Comparison of ENCODE assay signal across 24 cellular contexts in genomic region chr10:30915141-30915540, GRCh38.
A peak's percentile ranks its signal among the peaks of the same experiment; 100 is the strongest.
DNase-seq lines count a peak whose midpoint lies in the region; ATAC-seq and TF ChIP-seq lines count a peak whose summit lies in the region.
"Had no signal": no experiment of that assay in that cellular context is flagged by ENCODE, and none has a peak within 500 bp of the region (broad histone marks: within the 10 kb centered on the region; RNA-seq: fewer than 3 reads in every experiment).

No MANE protein-coding gene starts in this region.

- H3K4me3 ChIP-seq in breast epithelium (no peak overlapping the region), SK-N-MC (peak overlapping the region; percentile 22; the same call in 1 of the 2 replicates), vagina (no peak overlapping the region)
- H3K4me3 ChIP-seq: GM23338 had no signal

- peak; percentile 42 for DNase-seq in MCF 10A (ENCODE audit: unreplicated experiment)
- no peak for DNase-seq in breast epithelium (ENCODE audit: low spot score in 2 of 2)
- no peak for DNase-seq in SK-N-MC (ENCODE audit: low read depth, low spot score)
- DNase-seq in fibroblast of peridontal ligament (ENCODE audit: extremely low read depth): peak; percentile 69
- DNase-seq in vagina (ENCODE audit: extremely low spot score in 2 of 2): no peak
- no peak for DNase-seq in DMS79 treated with DMSO at 0.1 percent for 48 hours (lab: John Stamatoyannopoulos, UW)
- no peak for DNase-seq in activated T-helper 1 cell treated with anti-CD3 and anti-CD28 coated beads, Interleukin-12 subunit alpha, Interleukin-12 subunit beta, Interleukin-2, Interleukin-4 antibody, amounts not matched to agents 30 ng/mL and 10 ng/mL and 1 ng/mL, durations not matched to agents 14 hours and 24 hours and 36 hours (ENCODE audit: low spot score)
- DNase-seq: activated naive CD4-positive, alpha-beta T cell treated with anti-CD3 and anti-CD28 coated beads for 36 hours; activated T-cell treated with anti-CD3 and anti-CD28 coated beads, Interleukin-2, amount 50 U/mL, for 48 hours; BE2C; central memory CD4-positive, alpha-beta T cell; DMS53; left ventricle myocardium superior; naive thymus-derived CD8-positive, alpha-beta T cell; NCI-H1092 treated with DMSO at 0.1 percent for 48 hours; NCI-H1930; NCI-H2227 treated with DMSO at 0.1 percent for 48 hours; retina; stimulated activated CD4-positive, alpha-beta T cell treated with anti-CD3 and anti-CD28 coated beads, Interleukin-4, amount 100 ng/mL, for 1 hour had no signal

- no peaks in the 10 kb centered on the region for H3K27me3 Mint-ChIP-seq in MCF 10A (ENCODE audit: insufficient read depth, unreplicated experiment)
- no peaks in the 10 kb centered on the region for H3K27me3 Mint-ChIP-seq in activated T-helper 1 cell treated with anti-CD3 and anti-CD28 coated beads, Interleukin-12 subunit alpha, Interleukin-12 subunit beta, Interleukin-2, Interleukin-4 antibody, amounts not matched to agents 30 ng/mL and 10 ng/mL and 1 ng/mL, durations not matched to agents 14 hours and 24 hours and 36 hours (ENCODE audit: insufficient read depth)
- H3K27me3 Mint-ChIP-seq: naive thymus-derived CD8-positive, alpha-beta T cell; stimulated activated memory B cell treated with anti-CD40 and anti-IgM and Interleukin-4, amounts not matched to agents 10 μg/mL and 1 μg/mL and 100 μg/mL, for 72 hours had no signal

- no peak for ATAC-seq in HG02798 (IDR thresholded peaks at IDR 0.05; ENCODE audit: poor library complexity, unreplicated experiment)
- ATAC-seq: GM23338; left ventricle myocardium superior; naive thymus-derived CD8-positive, alpha-beta T cell; stimulated activated memory B cell treated with anti-CD40 and anti-IgM and Interleukin-4, amounts not matched to agents 10 μg/mL and 1 μg/mL and 100 μg/mL, for 72 hours had no signal

- BruUV-seq in MCF 10A (replicated peaks; lab: Mats Ljungman, UMichigan): no TSS peak

- no peaks in the 10 kb centered on the region for H3K27me3 ChIP-seq in breast epithelium
- no peaks in the 10 kb centered on the region for H3K27me3 ChIP-seq in vagina
- H3K27me3 ChIP-seq: BE2C had no signal

- H3K27ac ChIP-seq in breast epithelium (no peak overlapping the region), SK-N-MC (peak overlapping the region; percentile 85), vagina (peak overlapping the region; percentile 41)
- H3K27ac ChIP-seq: KMS-11 had no signal

- no peaks in the 10 kb centered on the region for H3K4me1 ChIP-seq in breast epithelium
- peaks cover 12% of the 10 kb centered on the region for H3K4me1 ChIP-seq in vagina
- H3K4me1 ChIP-seq: BE2C had no signal

- TF ChIP-seq CTCF in MCF 10A (IDR thresholded peaks at IDR 0.05; ENCODE audit: unreplicated experiment): no peak
- no peak for TF ChIP-seq CTCF in breast epithelium (IDR thresholded peaks at IDR 0.05)
- no peak for TF ChIP-seq CTCF in vagina (IDR thresholded peaks at IDR 0.05)

- peaks cover 6% of the 10 kb centered on the region for H3K9me3 Mint-ChIP-seq in MCF 10A (ENCODE audit: unreplicated experiment)
- no peaks in the 10 kb centered on the region for H3K9me3 Mint-ChIP-seq in activated T-helper 1 cell treated with anti-CD3 and anti-CD28 coated beads, Interleukin-12 subunit alpha, Interleukin-12 subunit beta, Interleukin-2, Interleukin-4 antibody, amounts not matched to agents 30 ng/mL and 10 ng/mL and 1 ng/mL, durations not matched to agents 14 hours and 24 hours and 36 hours
- H3K9me3 Mint-ChIP-seq: activated naive CD4-positive, alpha-beta T cell treated with anti-CD3 and anti-CD28 coated beads for 36 hours; GM23338; naive thymus-derived CD8-positive, alpha-beta T cell; stimulated activated memory B cell treated with anti-CD40 and anti-IgM and Interleukin-4, amounts not matched to agents 10 μg/mL and 1 μg/mL and 100 μg/mL, for 72 hours had no signal

- intact Hi-C loops in MCF 10A (cut with micrococcal nuclease) (loop anchor here (10.0 kb wide), 1 partner anchor 70 kb away; no protein-coding TSS in a partner anchor), breast epithelium (cut with DNase I; ENCODE audit: low total_unique reads) (no loop called here), vagina (cut with DNase I) (no loop called here)
- intact Hi-C loops in activated T-helper 1 cell treated with anti-CD3 and anti-CD28 coated beads, Interleukin-12 subunit alpha, Interleukin-12 subunit beta, Interleukin-2, Interleukin-4 antibody, amounts not matched to agents 30 ng/mL and 10 ng/mL and 1 ng/mL, durations not matched to agents 14 hours and 24 hours and 36 hours (cut with micrococcal nuclease): no loop called here

- peaks cover 8% of the 10 kb centered on the region for H3K4me1 Mint-ChIP-seq in MCF 10A (ENCODE audit: insufficient read depth, unreplicated experiment)
- H3K4me1 Mint-ChIP-seq in activated T-helper 1 cell treated with anti-CD3 and anti-CD28 coated beads, Interleukin-12 subunit alpha, Interleukin-12 subunit beta, Interleukin-2, Interleukin-4 antibody, amounts not matched to agents 30 ng/mL and 10 ng/mL and 1 ng/mL, durations not matched to agents 14 hours and 24 hours and 36 hours (ENCODE audit: low read depth): no peaks in the 10 kb centered on the region
- H3K4me1 Mint-ChIP-seq: mesothelial cell of epicardium; stimulated activated memory B cell treated with anti-CD40 and anti-IgM and Interleukin-4, amounts not matched to agents 10 μg/mL and 1 μg/mL and 100 μg/mL, for 72 hours had no signal

- H3K9me3 ChIP-seq in breast epithelium (no peaks in the 10 kb centered on the region), SK-N-MC (ENCODE audit: low read depth, low read length) (no peaks in the 10 kb centered on the region), vagina (no peaks in the 10 kb centered on the region)
- H3K9me3 ChIP-seq: BE2C had no signal

- CTCF ChIA-PET in MCF 10A (lab: Yijun Ruan, JAX): interaction anchor here (0.5 kb wide), 1 partner anchor 413 kb away, joined by 3 read pairs; no protein-coding TSS in a partner anchor

- no peak for TF ChIP-seq POLR2A in breast epithelium (IDR thresholded peaks at IDR 0.05)
- TF ChIP-seq POLR2A in vagina (IDR thresholded peaks at IDR 0.05): no peak

- no peak overlapping the region for H3K27ac Mint-ChIP-seq in MCF 10A (ENCODE audit: low read depth, unreplicated experiment)
- no peak overlapping the region for H3K27ac Mint-ChIP-seq in activated T-helper 1 cell treated with anti-CD3 and anti-CD28 coated beads, Interleukin-12 subunit alpha, Interleukin-12 subunit beta, Interleukin-2, Interleukin-4 antibody, amounts not matched to agents 30 ng/mL and 10 ng/mL and 1 ng/mL, durations not matched to agents 14 hours and 24 hours and 36 hours
- H3K27ac Mint-ChIP-seq: activated naive CD4-positive, alpha-beta T cell treated with anti-CD3 and anti-CD28 coated beads for 36 hours; GM23338; mesothelial cell of epicardium; naive thymus-derived CD8-positive, alpha-beta T cell; stimulated activated memory B cell treated with anti-CD40 and anti-IgM and Interleukin-4, amounts not matched to agents 10 μg/mL and 1 μg/mL and 100 μg/mL, for 72 hours had no signal

- H3K9ac ChIP-seq in SK-N-MC (ENCODE audit: insufficient read length): no peak overlapping the region
- H3K9ac ChIP-seq: KMS-11 had no signal

- H3K4me3 Mint-ChIP-seq in MCF 10A (ENCODE audit: unreplicated experiment): no peak overlapping the region
- H3K4me3 Mint-ChIP-seq in activated T-helper 1 cell treated with anti-CD3 and anti-CD28 coated beads, Interleukin-12 subunit alpha, Interleukin-12 subunit beta, Interleukin-2, Interleukin-4 antibody, amounts not matched to agents 30 ng/mL and 10 ng/mL and 1 ng/mL, durations not matched to agents 14 hours and 24 hours and 36 hours: no peak overlapping the region
- H3K4me3 Mint-ChIP-seq: activated naive CD4-positive, alpha-beta T cell treated with anti-CD3 and anti-CD28 coated beads for 36 hours; GM23338; mesothelial cell of epicardium; naive thymus-derived CD8-positive, alpha-beta T cell; stimulated activated memory B cell treated with anti-CD40 and anti-IgM and Interleukin-4, amounts not matched to agents 10 μg/mL and 1 μg/mL and 100 μg/mL, for 72 hours had no signal

- H3K36me3 ChIP-seq in breast epithelium (no peaks in the 10 kb centered on the region), SK-N-MC (ENCODE audit: insufficient read depth, low read length) (no peaks in the 10 kb centered on the region), vagina (no peaks in the 10 kb centered on the region)
- H3K36me3 ChIP-seq: BE2C had no signal

- POLR2A ChIA-PET in MCF 10A (lab: Yijun Ruan, JAX): interaction anchor here (0.6 to 1.2 kb wide), 4 partner anchors 15 to 296 kb away, joined by 3 read pairs; no protein-coding TSS in a partner anchor

- peaks cover 4% of the 10 kb centered on the region for H3K36me3 Mint-ChIP-seq in MCF 10A (ENCODE audit: insufficient read depth, unreplicated experiment)
- peaks cover 1% of the 10 kb centered on the region for H3K36me3 Mint-ChIP-seq in activated T-helper 1 cell treated with anti-CD3 and anti-CD28 coated beads, Interleukin-12 subunit alpha, Interleukin-12 subunit beta, Interleukin-2, Interleukin-4 antibody, amounts not matched to agents 30 ng/mL and 10 ng/mL and 1 ng/mL, durations not matched to agents 14 hours and 24 hours and 36 hours (ENCODE audit: low read depth)

Comparison
In these comparisons a context has a peak if more than half of its experiments do, and no peak if none do; other contexts are left out.
1. DNase-seq: peak in MCF 10A (single experiment) and fibroblast of peridontal ligament (single experiment); none in breast epithelium (0 of 2), SK-N-MC (single experiment), vagina (0 of 2), DMS79 treated with DMSO at 0.1 percent for 48 hours (single experiment) and activated T-helper 1 cell treated with anti-CD3 and anti-CD28 coated beads, Interleukin-12 subunit alpha, Interleukin-12 subunit beta, Interleukin-2, Interleukin-4 antibody, amounts not matched to agents 30 ng/mL and 10 ng/mL and 1 ng/mL, durations not matched to agents 14 hours and 24 hours and 36 hours (single experiment).
2. H3K27ac ChIP-seq: peak in SK-N-MC (single experiment) and vagina (single experiment); none in breast epithelium (0 of 2).